Comparison of ENCODE assay signal across 8 cellular contexts in genomic region chr15:43133429-43134156, GRCh38. TPM values are rescaled to one million over a fixed set of nuclear protein-coding genes. Genes with fewer than 3 reads are reported as not detected.
DNase-seq lines count a peak whose midpoint lies in the region; ATAC-seq and TF ChIP-seq lines count a peak whose summit lies in the region.

TSS of gene TMEM62 (plus strand) at chr15:43133586. CDS start at chr15:43133803, 217 bp downstream.

- peaks cover 28% of the 10 kb centered on the region for H3K4me1 ChIP-seq in DND-41 (ENCODE audit: insufficient read depth, low read length)
- peaks cover 4% of the 10 kb centered on the region; the same call in 1 of the 2 replicates for H3K4me1 ChIP-seq in HUES6 (ENCODE audit: control insufficient read depth, insufficient read depth, low read length)
- peaks cover 11% of the 10 kb centered on the region for H3K4me1 ChIP-seq in RWPE2 (ENCODE audit: insufficient read depth, poor library complexity, severe bottlenecking)
- peaks cover 0 to 28% (median 19%) of the 10 kb centered on the region in 4 donors for H3K4me1 ChIP-seq in stomach

- H3K4me3 Mint-ChIP-seq in natural killer cell = peak within 1 kb of the TSS; percentile 94

- H3K4me3 ChIP-seq in DND-41 (ENCODE audit: low read depth in 1 of 2, low read length in 2 of 2) (peak within 1 kb of the TSS; percentile 13 to 59; a peak in 3 of 4 replicates), HUES6 (ENCODE audit: low read depth, low read length) (peak within 1 kb of the TSS; percentile 78), RWPE2 (ENCODE audit: severe bottlenecking) (peak within 1 kb of the TSS; percentile 65), fibroblast of pulmonary artery (replicated peaks; ENCODE audit: low read depth, low read length) (peak within 1 kb of the TSS; percentile 73), stomach (peak within 1 kb of the TSS; percentile 66 to 96 (median 86))

- TF ChIP-seq CTCF in DND-41 (IDR thresholded peaks at IDR 0.05; ENCODE audit: borderline replicate concordance, extremely low read depth, low read length, poor library complexity, severe bottlenecking) = no peak
- peak; percentile 28 for TF ChIP-seq CTCF in RWPE2 (IDR thresholded peaks at IDR 0.05; ENCODE audit: poor library complexity, severe bottlenecking)
- TF ChIP-seq CTCF in fibroblast of pulmonary artery (IDR thresholded peaks at IDR 0.05; ENCODE audit: low read length, missing control alignments) = no peak
- TF ChIP-seq CTCF in natural killer cell (IDR thresholded peaks at IDR 0.05) = no peak
- no peak for TF ChIP-seq CTCF in stomach (IDR thresholded peaks at IDR 0.05)

- peaks cover 16 to 29% of the 10 kb centered on the region in 2 donors for H3K4me1 Mint-ChIP-seq in natural killer cell

- no peaks in the 10 kb centered on the region for H3K79me2 ChIP-seq in DND-41 (ENCODE audit: insufficient read depth, low read length)

- DNase-seq in DND-41 = peak; percentile 54
- peak; percentile 84 for DNase-seq in RWPE2 (ENCODE audit: low spot score)
- peak; percentile 49 for DNase-seq in activated effector memory CD4-positive, alpha-beta T cell treated with Interleukin-2 at 50 U/mL for 16 hours
- peak; percentile 50 for DNase-seq in fibroblast of pulmonary artery (ENCODE audit: low read depth)
- DNase-seq in natural killer cell = peak; percentile 72
- DNase-seq in stomach = peak; percentile 93

- peak within 1 kb of the TSS; percentile 82 for H3K4me2 ChIP-seq in DND-41 (ENCODE audit: insufficient read depth, low read length)

- peaks cover 3% of the 10 kb centered on the region for H3K36me3 Mint-ChIP-seq in natural killer cell

- H3K27me3 ChIP-seq in DND-41 (ENCODE audit: insufficient read depth, low read length, poor library complexity) (no peaks in the 10 kb centered on the region), HUES6 (ENCODE audit: control insufficient read depth, insufficient read depth, low read length) (peaks cover 23% of the 10 kb centered on the region), RWPE2 (ENCODE audit: insufficient read depth, poor library complexity, severe bottlenecking) (no peaks in the 10 kb centered on the region), stomach (no peaks in the 10 kb centered on the region)

- peak within 1 kb of the TSS; percentile 89 to 97 for H3K27ac Mint-ChIP-seq in natural killer cell

- 0 to 1% (median 0%) methylated on average over 15 to 66 of the region's 66 CpGs for WGBS in stomach, 5 donors

- H4K20me1 ChIP-seq in DND-41 (ENCODE audit: insufficient read depth, low read length) = no peaks in the 10 kb centered on the region

- no peaks in the 10 kb centered on the region for H3K9me3 ChIP-seq in DND-41 (ENCODE audit: insufficient read depth, low read length, severe bottlenecking)
- H3K9me3 ChIP-seq in HUES6 (ENCODE audit: control insufficient read depth, insufficient read depth, low read depth, low read length) = peaks cover 8% of the 10 kb centered on the region; the same call in 1 of the 2 replicates
- H3K9me3 ChIP-seq in RWPE2 (ENCODE audit: severe bottlenecking) = no peaks in the 10 kb centered on the region
- no peaks in the 10 kb centered on the region for H3K9me3 ChIP-seq in stomach

- peaks cover 0 to 2% of the 10 kb centered on the region in 2 donors for H3K9me3 Mint-ChIP-seq in natural killer cell

- intact Hi-C loops in natural killer cell (cut with micrococcal nuclease) (loop anchor here (1.0 kb wide), 1 partner anchor 27 kb away; the partner anchor contains the start of gene UBR1), stomach (cut with DNase I; ENCODE audit: low total_unique reads) (no loop called here)

- peak within 1 kb of the TSS; percentile 70 for H2AFZ ChIP-seq in DND-41 (ENCODE audit: low read depth, low read length)

- peaks cover 14% of the 10 kb centered on the region for H3K36me3 ChIP-seq in DND-41 (ENCODE audit: insufficient read depth, low read length)
- peaks cover 17% of the 10 kb centered on the region; the same call in 1 of the 2 replicates for H3K36me3 ChIP-seq in HUES6 (ENCODE audit: control insufficient read depth, insufficient read depth, low read length)
- peaks cover 28% of the 10 kb centered on the region for H3K36me3 ChIP-seq in RWPE2 (ENCODE audit: low read depth)
- peaks cover 12 to 33% (median 28%) of the 10 kb centered on the region in 4 donors for H3K36me3 ChIP-seq in stomach

- H3K27me3 Mint-ChIP-seq in natural killer cell (ENCODE audit: low read depth in 2 of 2) = peaks cover 0 to 7% of the 10 kb centered on the region in 2 donors

- ATAC-seq in DND-41 (ENCODE audit: insufficient read depth, low read depth) (peak; percentile 88), GM21423 (IDR thresholded peaks at IDR 0.05; ENCODE audit: unreplicated experiment) (peak; percentile 92), RWPE2 (ENCODE audit: low read depth) (peak; percentile 80), natural killer cell (peak; percentile 86 to 93 (median 89))

- H3K9ac ChIP-seq in DND-41 (ENCODE audit: low read depth, low read length) = peak within 1 kb of the TSS; percentile 62
- H3K9ac ChIP-seq in HUES6 (ENCODE audit: low read length) = peak within 1 kb of the TSS; percentile 79

- TF ChIP-seq EP300 in stomach (IDR thresholded peaks at IDR 0.05) = no peak

- H3K27ac ChIP-seq in DND-41 (ENCODE audit: low read length) (peak within 1 kb of the TSS; percentile 57), HUES6 (ENCODE audit: low read depth, low read length) (no peak within 1 kb of the TSS), RWPE2 (ENCODE audit: poor library complexity, severe bottlenecking) (peak within 1 kb of the TSS; percentile 32), stomach (peak within 1 kb of the TSS; percentile 87 to 91 (median 88))

- no peak for TF ChIP-seq POLR2A in stomach (IDR thresholded peaks at IDR 0.05)

RNA-seq across cellular contexts. Expression of gene TMEM62, which starts in this region (rescaled TPM):
- 10 to 100 TPM; 39.4 to 43.8 (median 40.8) TPM for total RNA-seq in natural killer cell
- 10 to 100 TPM; 13.6 to 92.0 (median 65.3) TPM for total RNA-seq in stomach
- polyA plus RNA-seq in stomach = 10 to 100 TPM in 1 of 3 donors, 1 to 10 TPM in 2; 5.5 to 16.6 (median 7.8) TPM

Comparison
In these comparisons a context has a peak if more than half of its experiments do, and no peak if none do; other contexts are left out.
1. H3K4me3 ChIP-seq: peak in every context shown above with its lines; median percentile 86 in stomach; 78 in HUES6; 73 in fibroblast of pulmonary artery; 65 in RWPE2; 36 in DND-41.